Comparison of ENCODE assay signal across 1 cellular context in the genomic region with DNA sequence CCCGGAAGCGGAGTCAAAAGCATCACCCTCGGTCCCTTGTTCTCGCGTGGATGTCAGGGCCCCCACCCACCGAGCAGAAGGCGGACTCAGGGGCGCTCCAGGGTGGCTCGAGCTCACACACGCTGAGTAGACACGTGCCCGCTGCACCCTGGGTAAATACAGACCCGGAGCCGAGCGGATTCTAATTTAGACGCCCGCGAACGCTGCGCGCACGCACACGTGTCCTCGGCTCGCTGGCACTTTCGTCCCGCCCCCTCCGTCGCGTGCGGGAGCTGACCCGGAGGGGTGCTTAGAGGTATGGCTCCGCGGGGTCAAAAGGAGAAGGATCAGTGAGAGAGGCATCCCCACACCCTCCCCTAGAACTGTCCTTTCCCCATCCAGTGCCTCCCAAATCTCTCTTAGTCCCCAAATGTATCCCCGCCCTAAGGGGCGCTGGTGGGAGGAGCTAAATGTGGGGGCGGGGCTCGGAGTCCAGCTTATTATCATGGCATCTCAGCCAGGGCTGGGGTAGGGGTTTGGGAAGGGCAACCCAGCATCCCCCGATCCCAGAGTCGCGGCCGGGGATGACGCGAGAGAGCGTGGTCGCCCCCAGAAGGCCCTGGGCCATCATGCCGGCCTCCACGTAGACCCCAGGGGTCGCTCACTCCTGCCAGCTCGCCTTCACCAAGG.
TF ChIP-seq lines count a peak whose summit lies in the region.

No MANE protein-coding gene starts in this region.

TF ChIP-seq in K562, 482 proteins besides CTCF, POLR2A, EP300 and RAD21 (continued from another document and continues in another):
- TF ChIP-seq, protein P1, sequence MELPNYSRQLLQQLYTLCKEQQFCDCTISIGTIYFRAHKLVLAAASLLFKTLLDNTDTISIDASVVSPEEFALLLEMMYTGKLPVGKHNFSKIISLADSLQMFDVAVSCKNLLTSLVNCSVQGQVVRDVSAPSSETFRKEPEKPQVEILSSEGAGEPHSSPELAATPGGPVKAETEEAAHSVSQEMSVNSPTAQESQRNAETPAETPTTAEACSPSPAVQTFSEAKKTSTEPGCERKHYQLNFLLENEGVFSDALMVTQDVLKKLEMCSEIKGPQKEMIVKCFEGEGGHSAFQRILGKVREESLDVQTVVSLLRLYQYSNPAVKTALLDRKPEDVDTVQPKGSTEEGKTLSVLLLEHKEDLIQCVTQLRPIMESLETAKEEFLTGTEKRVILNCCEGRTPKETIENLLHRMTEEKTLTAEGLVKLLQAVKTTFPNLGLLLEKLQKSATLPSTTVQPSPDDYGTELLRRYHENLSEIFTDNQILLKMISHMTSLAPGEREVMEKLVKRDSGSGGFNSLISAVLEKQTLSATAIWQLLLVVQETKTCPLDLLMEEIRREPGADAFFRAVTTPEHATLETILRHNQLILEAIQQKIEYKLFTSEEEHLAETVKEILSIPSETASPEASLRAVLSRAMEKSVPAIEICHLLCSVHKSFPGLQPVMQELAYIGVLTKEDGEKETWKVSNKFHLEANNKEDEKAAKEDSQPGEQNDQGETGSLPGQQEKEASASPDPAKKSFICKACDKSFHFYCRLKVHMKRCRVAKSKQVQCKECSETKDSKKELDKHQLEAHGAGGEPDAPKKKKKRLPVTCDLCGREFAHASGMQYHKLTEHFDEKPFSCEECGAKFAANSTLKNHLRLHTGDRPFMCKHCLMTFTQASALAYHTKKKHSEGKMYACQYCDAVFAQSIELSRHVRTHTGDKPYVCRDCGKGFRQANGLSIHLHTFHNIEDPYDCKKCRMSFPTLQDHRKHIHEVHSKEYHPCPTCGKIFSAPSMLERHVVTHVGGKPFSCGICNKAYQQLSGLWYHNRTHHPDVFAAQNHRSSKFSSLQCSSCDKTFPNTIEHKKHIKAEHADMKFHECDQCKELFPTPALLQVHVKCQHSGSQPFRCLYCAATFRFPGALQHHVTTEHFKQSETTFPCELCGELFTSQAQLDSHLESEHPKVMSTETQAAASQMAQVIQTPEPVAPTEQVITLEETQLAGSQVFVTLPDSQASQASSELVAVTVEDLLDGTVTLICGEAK (IDR thresholded peaks at IDR 0.05): no peak
- TF ChIP-seq, protein P1 (CRISPR knock-in tag; IDR thresholded peaks at IDR 0.05): no peak
- TF ChIP-seq KAT7 (CRISPR knock-in tag; IDR thresholded peaks at IDR 0.05; ENCODE audit: borderline replicate concordance) (0 out of 2 replicates have a peak, but pooled peaks have one; percentile 6), POLR2AphosphoS5 (IDR thresholded peaks at IDR 0.05; ENCODE audit: control insufficient read depth, insufficient read depth, low read depth, low read length) (peak; percentile 61), POLR2G (IDR thresholded peaks at IDR 0.05; ENCODE audit: low read depth, low read length) (peak; percentile 80), SRSF9 (IDR thresholded peaks at IDR 0.05; ENCODE audit: borderline replicate concordance, low read depth, low read length) (no peak), MYNN (IDR thresholded peaks at IDR 0.05) (no peak; the same call in 1 of the 2 replicates), MYNN (CRISPR knock-in tag; IDR thresholded peaks at IDR 0.05) (no peak), MTA1 (IDR thresholded peaks at IDR 0.05; ENCODE audit: borderline replicate concordance) (peak; percentile 68; the same call in 1 of the 2 replicates), POLR2AphosphoS2 (IDR thresholded peaks at IDR 0.05; ENCODE audit: low read length) (no peak), FOXP1 (CRISPR knock-in tag; IDR thresholded peaks at IDR 0.05) (peak; percentile 88), SIN3B (IDR thresholded peaks at IDR 0.05; ENCODE audit: low read depth) (no peak; the same call in 1 of the 2 replicates), HMGN3 (IDR thresholded peaks at IDR 0.05; ENCODE audit: borderline replicate concordance, extremely low read depth, insufficient read length, low read depth, low read length) (peak; percentile 65), MTA3 (IDR thresholded peaks at IDR 0.05; ENCODE audit: borderline replicate concordance) (0 out of 2 replicates have a peak, but pooled peaks have one; percentile 63)
- TF ChIP-seq, protein P2, sequence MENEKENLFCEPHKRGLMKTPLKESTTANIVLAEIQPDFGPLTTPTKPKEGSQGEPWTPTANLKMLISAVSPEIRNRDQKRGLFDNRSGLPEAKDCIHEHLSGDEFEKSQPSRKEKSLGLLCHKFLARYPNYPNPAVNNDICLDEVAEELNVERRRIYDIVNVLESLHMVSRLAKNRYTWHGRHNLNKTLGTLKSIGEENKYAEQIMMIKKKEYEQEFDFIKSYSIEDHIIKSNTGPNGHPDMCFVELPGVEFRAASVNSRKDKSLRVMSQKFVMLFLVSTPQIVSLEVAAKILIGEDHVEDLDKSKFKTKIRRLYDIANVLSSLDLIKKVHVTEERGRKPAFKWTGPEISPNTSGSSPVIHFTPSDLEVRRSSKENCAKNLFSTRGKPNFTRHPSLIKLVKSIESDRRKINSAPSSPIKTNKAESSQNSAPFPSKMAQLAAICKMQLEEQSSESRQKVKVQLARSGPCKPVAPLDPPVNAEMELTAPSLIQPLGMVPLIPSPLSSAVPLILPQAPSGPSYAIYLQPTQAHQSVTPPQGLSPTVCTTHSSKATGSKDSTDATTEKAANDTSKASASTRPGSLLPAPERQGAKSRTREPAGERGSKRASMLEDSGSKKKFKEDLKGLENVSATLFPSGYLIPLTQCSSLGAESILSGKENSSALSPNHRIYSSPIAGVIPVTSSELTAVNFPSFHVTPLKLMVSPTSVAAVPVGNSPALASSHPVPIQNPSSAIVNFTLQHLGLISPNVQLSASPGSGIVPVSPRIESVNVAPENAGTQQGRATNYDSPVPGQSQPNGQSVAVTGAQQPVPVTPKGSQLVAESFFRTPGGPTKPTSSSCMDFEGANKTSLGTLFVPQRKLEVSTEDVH (IDR thresholded peaks at IDR 0.05; ENCODE audit: low read depth, partially characterized antibody): peak; percentile 53
- TF ChIP-seq, protein P3, sequence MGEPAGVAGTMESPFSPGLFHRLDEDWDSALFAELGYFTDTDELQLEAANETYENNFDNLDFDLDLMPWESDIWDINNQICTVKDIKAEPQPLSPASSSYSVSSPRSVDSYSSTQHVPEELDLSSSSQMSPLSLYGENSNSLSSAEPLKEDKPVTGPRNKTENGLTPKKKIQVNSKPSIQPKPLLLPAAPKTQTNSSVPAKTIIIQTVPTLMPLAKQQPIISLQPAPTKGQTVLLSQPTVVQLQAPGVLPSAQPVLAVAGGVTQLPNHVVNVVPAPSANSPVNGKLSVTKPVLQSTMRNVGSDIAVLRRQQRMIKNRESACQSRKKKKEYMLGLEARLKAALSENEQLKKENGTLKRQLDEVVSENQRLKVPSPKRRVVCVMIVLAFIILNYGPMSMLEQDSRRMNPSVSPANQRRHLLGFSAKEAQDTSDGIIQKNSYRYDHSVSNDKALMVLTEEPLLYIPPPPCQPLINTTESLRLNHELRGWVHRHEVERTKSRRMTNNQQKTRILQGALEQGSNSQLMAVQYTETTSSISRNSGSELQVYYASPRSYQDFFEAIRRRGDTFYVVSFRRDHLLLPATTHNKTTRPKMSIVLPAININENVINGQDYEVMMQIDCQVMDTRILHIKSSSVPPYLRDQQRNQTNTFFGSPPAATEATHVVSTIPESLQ (CRISPR knock-in tag; IDR thresholded peaks at IDR 0.05): no peak; the same call in 1 of the 2 replicates
- TF ChIP-seq, protein P4, sequence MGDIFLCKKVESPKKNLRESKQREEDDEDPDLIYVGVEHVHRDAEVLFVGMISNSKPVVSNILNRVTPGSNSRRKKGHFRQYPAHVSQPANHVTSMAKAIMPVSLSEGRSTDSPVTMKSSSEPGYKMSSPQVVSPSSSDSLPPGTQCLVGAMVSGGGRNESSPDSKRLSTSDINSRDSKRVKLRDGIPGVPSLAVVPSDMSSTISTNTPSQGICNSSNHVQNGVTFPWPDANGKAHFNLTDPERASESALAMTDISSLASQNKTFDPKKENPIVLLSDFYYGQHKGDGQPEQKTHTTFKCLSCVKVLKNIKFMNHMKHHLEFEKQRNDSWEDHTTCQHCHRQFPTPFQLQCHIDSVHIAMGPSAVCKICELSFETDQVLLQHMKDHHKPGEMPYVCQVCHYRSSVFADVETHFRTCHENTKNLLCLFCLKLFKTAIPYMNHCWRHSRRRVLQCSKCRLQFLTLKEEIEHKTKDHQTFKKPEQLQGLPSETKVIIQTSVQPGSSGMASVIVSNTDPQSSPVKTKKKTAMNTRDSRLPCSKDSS (IDR thresholded peaks at IDR 0.05; ENCODE audit: low read depth, partially characterized antibody): no peak
- TF ChIP-seq, protein P5, sequence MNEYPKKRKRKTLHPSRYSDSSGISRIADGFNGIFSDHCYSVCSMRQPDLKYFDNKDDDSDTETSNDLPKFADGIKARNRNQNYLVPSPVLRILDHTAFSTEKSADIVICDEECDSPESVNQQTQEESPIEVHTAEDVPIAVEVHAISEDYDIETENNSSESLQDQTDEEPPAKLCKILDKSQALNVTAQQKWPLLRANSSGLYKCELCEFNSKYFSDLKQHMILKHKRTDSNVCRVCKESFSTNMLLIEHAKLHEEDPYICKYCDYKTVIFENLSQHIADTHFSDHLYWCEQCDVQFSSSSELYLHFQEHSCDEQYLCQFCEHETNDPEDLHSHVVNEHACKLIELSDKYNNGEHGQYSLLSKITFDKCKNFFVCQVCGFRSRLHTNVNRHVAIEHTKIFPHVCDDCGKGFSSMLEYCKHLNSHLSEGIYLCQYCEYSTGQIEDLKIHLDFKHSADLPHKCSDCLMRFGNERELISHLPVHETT (CRISPR knock-in tag; conservative IDR thresholded peaks at IDR 0.05 in 1 of 2, IDR thresholded peaks at IDR 0.05 in 1 of 2): peak in 1 of 2 experiments; percentile 6; a peak in 1 of 4 replicates
- TF ChIP-seq, protein P6, sequence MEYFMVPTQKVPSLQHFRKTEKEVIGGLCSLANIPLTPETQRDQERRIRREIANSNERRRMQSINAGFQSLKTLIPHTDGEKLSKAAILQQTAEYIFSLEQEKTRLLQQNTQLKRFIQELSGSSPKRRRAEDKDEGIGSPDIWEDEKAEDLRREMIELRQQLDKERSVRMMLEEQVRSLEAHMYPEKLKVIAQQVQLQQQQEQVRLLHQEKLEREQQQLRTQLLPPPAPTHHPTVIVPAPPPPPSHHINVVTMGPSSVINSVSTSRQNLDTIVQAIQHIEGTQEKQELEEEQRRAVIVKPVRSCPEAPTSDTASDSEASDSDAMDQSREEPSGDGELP (CRISPR knock-in tag; IDR thresholded peaks at IDR 0.05; ENCODE audit: borderline replicate concordance): peak; percentile 70; the same call in 1 of the 2 replicates
- TF ChIP-seq, protein P7, sequence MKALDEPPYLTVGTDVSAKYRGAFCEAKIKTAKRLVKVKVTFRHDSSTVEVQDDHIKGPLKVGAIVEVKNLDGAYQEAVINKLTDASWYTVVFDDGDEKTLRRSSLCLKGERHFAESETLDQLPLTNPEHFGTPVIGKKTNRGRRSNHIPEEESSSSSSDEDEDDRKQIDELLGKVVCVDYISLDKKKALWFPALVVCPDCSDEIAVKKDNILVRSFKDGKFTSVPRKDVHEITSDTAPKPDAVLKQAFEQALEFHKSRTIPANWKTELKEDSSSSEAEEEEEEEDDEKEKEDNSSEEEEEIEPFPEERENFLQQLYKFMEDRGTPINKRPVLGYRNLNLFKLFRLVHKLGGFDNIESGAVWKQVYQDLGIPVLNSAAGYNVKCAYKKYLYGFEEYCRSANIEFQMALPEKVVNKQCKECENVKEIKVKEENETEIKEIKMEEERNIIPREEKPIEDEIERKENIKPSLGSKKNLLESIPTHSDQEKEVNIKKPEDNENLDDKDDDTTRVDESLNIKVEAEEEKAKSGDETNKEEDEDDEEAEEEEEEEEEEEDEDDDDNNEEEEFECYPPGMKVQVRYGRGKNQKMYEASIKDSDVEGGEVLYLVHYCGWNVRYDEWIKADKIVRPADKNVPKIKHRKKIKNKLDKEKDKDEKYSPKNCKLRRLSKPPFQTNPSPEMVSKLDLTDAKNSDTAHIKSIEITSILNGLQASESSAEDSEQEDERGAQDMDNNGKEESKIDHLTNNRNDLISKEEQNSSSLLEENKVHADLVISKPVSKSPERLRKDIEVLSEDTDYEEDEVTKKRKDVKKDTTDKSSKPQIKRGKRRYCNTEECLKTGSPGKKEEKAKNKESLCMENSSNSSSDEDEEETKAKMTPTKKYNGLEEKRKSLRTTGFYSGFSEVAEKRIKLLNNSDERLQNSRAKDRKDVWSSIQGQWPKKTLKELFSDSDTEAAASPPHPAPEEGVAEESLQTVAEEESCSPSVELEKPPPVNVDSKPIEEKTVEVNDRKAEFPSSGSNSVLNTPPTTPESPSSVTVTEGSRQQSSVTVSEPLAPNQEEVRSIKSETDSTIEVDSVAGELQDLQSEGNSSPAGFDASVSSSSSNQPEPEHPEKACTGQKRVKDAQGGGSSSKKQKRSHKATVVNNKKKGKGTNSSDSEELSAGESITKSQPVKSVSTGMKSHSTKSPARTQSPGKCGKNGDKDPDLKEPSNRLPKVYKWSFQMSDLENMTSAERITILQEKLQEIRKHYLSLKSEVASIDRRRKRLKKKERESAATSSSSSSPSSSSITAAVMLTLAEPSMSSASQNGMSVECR (CRISPR knock-in tag; IDR thresholded peaks at IDR 0.05): peak; percentile 18; the same call in 1 of the 2 replicates
